3 cellular contexts compared by ENCODE assay signal in genomic region chr4:813900-814299, GRCh38.
TF ChIP-seq lines count a peak whose summit lies in the region.

No MANE protein-coding gene starts in this region.

TF ChIP-seq in SK-N-SH treated with all-trans-retinoic acid at 6 μM for 48 hours, 23 proteins besides CTCF, POLR2A, EP300 and RAD21:
- TF ChIP-seq TCF4 (CRISPR knock-in tag; IDR thresholded peaks at IDR 0.05; ENCODE audit: borderline replicate concordance) (no peak), ZFP3 (CRISPR knock-in tag; IDR thresholded peaks at IDR 0.05) (no peak), PATZ1 (CRISPR knock-in tag; IDR thresholded peaks at IDR 0.05; ENCODE audit: borderline replicate concordance) (no peak), CREB5 (CRISPR knock-in tag; IDR thresholded peaks at IDR 0.05; ENCODE audit: low read depth) (no peak), ZFP30 (CRISPR knock-in tag; IDR thresholded peaks at IDR 0.05) (no peak), ARNTL (CRISPR knock-in tag; IDR thresholded peaks at IDR 0.05; ENCODE audit: borderline replicate concordance, low read depth) (no peak)

TF ChIP-seq in SK-N-SH, 30 proteins besides CTCF, POLR2A, EP300 and RAD21:
- TF ChIP-seq USF2 (IDR thresholded peaks at IDR 0.05; ENCODE audit: borderline replicate concordance, low read depth, low read length) (no peak), MEF2A (IDR thresholded peaks at IDR 0.05; ENCODE audit: borderline replicate concordance, low read depth) (no peak), JUND (IDR thresholded peaks at IDR 0.05) (no peak), USF1 (IDR thresholded peaks at IDR 0.05; ENCODE audit: borderline replicate concordance, low read depth) (no peak), ZBTB33 (IDR thresholded peaks at IDR 0.05; ENCODE audit: borderline replicate concordance, low read depth) (no peak), SIN3A (IDR thresholded peaks at IDR 0.05; ENCODE audit: borderline replicate concordance, low read depth, low read length) (no peak)

TF ChIP-seq in Ishikawa, 13 proteins besides CTCF, POLR2A, EP300 and RAD21:
- TF ChIP-seq REST (IDR thresholded peaks at IDR 0.05; ENCODE audit: low read depth) = no peak
- no peak for TF ChIP-seq TAF1 (IDR thresholded peaks at IDR 0.05; ENCODE audit: low read depth)
- no peak for TF ChIP-seq ZBTB7A (IDR thresholded peaks at IDR 0.05; ENCODE audit: low read depth)
